In genomic region chr12:21372602-21373001, GRCh38 we compare ENCODE assay signal across 9 cellular contexts. TPM values are rescaled to one million over a fixed set of nuclear protein-coding genes. Genes with fewer than 3 reads are reported as not detected.
"Had no signal": no experiment of that assay in that cellular context is flagged by ENCODE, and none has a peak within 500 bp of the region (broad histone marks: within the 10 kb centered on the region; RNA-seq: fewer than 3 reads in every experiment).

Gene IAPP (plus strand): TSS chr12:21372902. CDS start chr12:21373352, 450 bp downstream.

- H3K27ac ChIP-seq: GM23248 had no signal

- H3K4me3 ChIP-seq: GM23248, K562 had no signal

- ATAC-seq: K562 had no signal

- H3K9ac ChIP-seq: GM23248 had no signal

- FAIRE-seq: H1, H54, HTR-8/SVneo, K562 had no signal

- DNase-seq: GM23248, H9, HCEC 1CT, IMR-90 had no signal

RNA-seq across cellular contexts. Expression of gene IAPP, which starts in this region (rescaled TPM):
- total RNA-seq: GM23248, H1, H9, HT-29, IMR-90, K562 had no signal
- polyA plus RNA-seq: GM23248, H1, IMR-90, K562 had no signal
